ENCODE assay signal across 25 cellular contexts in the genomic region with DNA sequence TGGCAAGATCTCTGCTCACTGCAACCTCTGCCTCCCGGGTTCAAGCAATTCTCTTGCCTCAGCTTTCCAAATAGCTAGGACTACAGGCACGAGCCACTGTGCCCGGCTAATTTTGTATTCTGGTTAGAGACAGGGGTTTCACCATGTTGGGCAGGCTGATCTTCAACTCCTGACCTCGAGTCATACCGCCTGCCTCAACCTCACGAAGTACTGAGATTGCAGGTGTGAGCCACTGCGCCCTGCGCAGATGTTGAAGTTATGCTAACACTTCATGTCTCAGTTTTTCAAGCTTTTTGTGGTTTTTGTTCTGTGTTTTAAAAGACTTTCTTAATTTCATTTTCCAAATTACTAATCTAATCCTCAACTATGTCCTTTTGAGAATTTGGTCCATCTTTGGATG.
DNase-seq lines count a peak whose midpoint lies in the region; ATAC-seq, FAIRE-seq and TF ChIP-seq lines count a peak whose summit lies in the region.
"Had no signal": no experiment of that assay in that cellular context is flagged by ENCODE, and none has a peak within 500 bp of the region (broad histone marks: within the 10 kb centered on the region; RNA-seq: fewer than 3 reads in every experiment).

No MANE protein-coding gene starts in this region.

- no peak for TF ChIP-seq CTCF in GM12865 (IDR thresholded peaks at IDR 0.05; ENCODE audit: insufficient read depth, low read depth, low read length, missing control alignments)
- no peak for TF ChIP-seq CTCF in kidney (IDR thresholded peaks at IDR 0.05; ENCODE audit: borderline replicate concordance, extremely low read depth, insufficient read depth)

- no peak overlapping the region for H2BK120ac ChIP-seq in mesenchymal stem cell (ENCODE audit: low read depth, low read length)

- no peaks in the 10 kb centered on the region for H3K79me1 ChIP-seq in mesenchymal stem cell (replicated peaks; ENCODE audit: low read length, poor library complexity, severe bottlenecking)

- no peaks in the 10 kb centered on the region for H3K27me3 ChIP-seq in mesenchymal stem cell (ENCODE audit: control insufficient read depth in 1 of 2, insufficient read depth in 1 of 2, low read length in 2 of 2)
- H3K27me3 ChIP-seq: BE2C; BLaER1 treated with 17β-estradiol and CSF1 and Interleukin-3, amounts not matched to agents 10 nM and 100 nM had no signal

- H3K9ac ChIP-seq in kidney (ENCODE audit: low read length in 2 of 2) (no peak overlapping the region), mesenchymal stem cell (ENCODE audit: low read length) (no peak overlapping the region)
- H3K9ac ChIP-seq: BLaER1 treated with 17β-estradiol and CSF1 and Interleukin-3, amounts not matched to agents 10 nM and 100 nM had no signal

- no peak overlapping the region for H4K91ac ChIP-seq in mesenchymal stem cell (ENCODE audit: low read length)

- no peak overlapping the region for H3K4me3 ChIP-seq in GM12865 (ENCODE audit: low read depth, low read length)
- no peak overlapping the region for H3K4me3 ChIP-seq in kidney (ENCODE audit: low read length in 2 of 2)
- H3K4me3 ChIP-seq in mesenchymal stem cell (ENCODE audit: insufficient read depth in 1 of 2, low read depth in 1 of 2, low read length in 2 of 2), result no peak overlapping the region
- H3K4me3 ChIP-seq: BLaER1 treated with 17β-estradiol and CSF1 and Interleukin-3, amounts not matched to agents 10 nM and 100 nM; HAP-1 had no signal

- no peak overlapping the region for H2AK5ac ChIP-seq in mesenchymal stem cell (ENCODE audit: low read length, severe bottlenecking)

- 84% methylated on average over 7 of the region's 8 CpGs for WGBS in mesenchymal stem cell

- H3K14ac ChIP-seq in mesenchymal stem cell (ENCODE audit: low read length in 2 of 2), result no peak overlapping the region

- H3K9me3 ChIP-seq in kidney (ENCODE audit: control insufficient read depth in 1 of 2, low read length in 2 of 2) (no peaks in the 10 kb centered on the region), mesenchymal stem cell (ENCODE audit: control insufficient read depth, low read length) (no peaks in the 10 kb centered on the region)
- H3K9me3 ChIP-seq: BE2C; BLaER1 treated with 17β-estradiol and CSF1 and Interleukin-3, amounts not matched to agents 10 nM and 100 nM; HAP-1 had no signal

- intact Hi-C loops in kidney (cut with DNase I), result no loop called here

- no peak overlapping the region for H2BK15ac ChIP-seq in mesenchymal stem cell (ENCODE audit: low read depth, poor library complexity, severe bottlenecking)

- DNase-seq in GM12865 (ENCODE audit: low read depth) (peak; percentile 6), kidney (peak; percentile 36), mesenchymal stem cell (no peak)
- DNase-seq: ACHN; AML-193; BE2C; CD4-positive, alpha-beta T cell; CD8-positive, alpha-beta memory T cell; DMS 273 treated with DMSO at 0.1 percent for 48 hours; DMS79; EL; GDM1; GOT3; HFFc6 had no signal

- H3K36me3 ChIP-seq in kidney (ENCODE audit: control insufficient read depth in 1 of 2, insufficient read depth in 2 of 2, low read length in 2 of 2), result no peaks in the 10 kb centered on the region
- H3K36me3 ChIP-seq in mesenchymal stem cell (ENCODE audit: control insufficient read depth in 1 of 2, insufficient read depth in 2 of 2, low read depth in 1 of 2, low read length in 2 of 2), result no peaks in the 10 kb centered on the region
- H3K36me3 ChIP-seq: BE2C; BLaER1 treated with 17β-estradiol and CSF1 and Interleukin-3, amounts not matched to agents 10 nM and 100 nM; HAP-1 had no signal

- FAIRE-seq in kidney (lab: Jason Lieb, UNC), result no peak
- FAIRE-seq: A204.1, D721Med, GM12891, H54 had no signal

- H3K4me2 ChIP-seq in mesenchymal stem cell (ENCODE audit: low read length, poor library complexity, severe bottlenecking), result no peak overlapping the region
- H3K4me2 ChIP-seq: BLaER1 treated with 17β-estradiol and CSF1 and Interleukin-3, amounts not matched to agents 10 nM and 100 nM had no signal

- ATAC-seq in HG02870 (IDR thresholded peaks at IDR 0.05; ENCODE audit: unreplicated experiment) (peak; percentile 61), HG03442 (IDR thresholded peaks at IDR 0.05; ENCODE audit: unreplicated experiment) (peak; percentile 63), GM18870 (IDR thresholded peaks at IDR 0.05; ENCODE audit: unreplicated experiment) (no peak), GM18498 (IDR thresholded peaks at IDR 0.05; ENCODE audit: unreplicated experiment) (no peak)

- H3K27ac ChIP-seq in kidney (ENCODE audit: low read depth in 2 of 2, low read length in 2 of 2) (no peak overlapping the region), mesenchymal stem cell (ENCODE audit: low read length, poor library complexity, severe bottlenecking) (no peak overlapping the region)
- H3K27ac ChIP-seq: 22Rv1; BLaER1 treated with 17β-estradiol and CSF1 and Interleukin-3, amounts not matched to agents 10 nM and 100 nM had no signal

- H3K18ac ChIP-seq in mesenchymal stem cell (ENCODE audit: low read depth in 1 of 2, low read length in 2 of 2), result no peak overlapping the region

- no peak overlapping the region for H4K8ac ChIP-seq in mesenchymal stem cell (ENCODE audit: low read length)

- no peak overlapping the region for H2AFZ ChIP-seq in mesenchymal stem cell (ENCODE audit: low read depth, low read length)

- no peak overlapping the region for H3K4ac ChIP-seq in mesenchymal stem cell (ENCODE audit: low read depth in 1 of 2, low read length in 2 of 2)

- H3K4me1 ChIP-seq in kidney (ENCODE audit: control insufficient read depth in 1 of 2, insufficient read depth in 1 of 2, low read depth in 1 of 2, low read length in 2 of 2), result no peaks in the 10 kb centered on the region
- H3K4me1 ChIP-seq in mesenchymal stem cell (ENCODE audit: control insufficient read depth, insufficient read depth, low read depth, low read length), result no peaks in the 10 kb centered on the region
- H3K4me1 ChIP-seq: BE2C; BLaER1 treated with 17β-estradiol and CSF1 and Interleukin-3, amounts not matched to agents 10 nM and 100 nM; HAP-1 had no signal

- no peak overlapping the region for H3K23ac ChIP-seq in mesenchymal stem cell (ENCODE audit: low read length in 2 of 2)

- H2BK12ac ChIP-seq in mesenchymal stem cell (ENCODE audit: low read length in 2 of 2), result no peak overlapping the region

- H2BK5ac ChIP-seq in mesenchymal stem cell (ENCODE audit: low read depth, low read length, poor library complexity, severe bottlenecking), result no peak overlapping the region

Comparison
In these comparisons a context has a peak if more than half of its experiments do, and no peak if none do; other contexts are left out.
1. ATAC-seq: peak in HG02870 (single experiment) and HG03442 (single experiment); none in GM18870 (single experiment) and GM18498 (single experiment).